ENCODE assay signal across 8 cellular contexts in genomic region chr3:122562923-122563716, GRCh38. TPM values are rescaled to one million over a fixed set of nuclear protein-coding genes. Genes with fewer than 3 reads are reported as not detected.
DNase-seq lines count a peak whose midpoint lies in the region; ATAC-seq and TF ChIP-seq lines count a peak whose summit lies in the region.

No MANE protein-coding gene starts in this region.

- CTCF ChIA-PET in CD8-positive, alpha-beta T cell (lab: Charles Lee), result interaction anchor here (1.2 to 11.2 kb wide), 4 partner anchors 9 to 179 kb away, joined by 3 to 184 read pairs (median 4); partner anchors contain the start of genes FAM162A, PARP14 and PARP15
- CTCF ChIA-PET in OCI-LY7 (lab: Charles Lee; ENCODE audit: unreplicated experiment), result no interaction called here

- no peak overlapping the region for H3K9ac ChIP-seq in endodermal cell (ENCODE audit: extremely low read depth, low read length, poor library complexity, severe bottlenecking)

- H3K4me3 ChIP-seq in CD8-positive, alpha-beta T cell (ENCODE audit: low read depth, low read length), result peak overlapping the region; percentile 81
- H3K4me3 ChIP-seq in OCI-LY7 (ENCODE audit: low read depth, low read length, poor library complexity, severe bottlenecking) (peak overlapping the region; percentile 66), endodermal cell (ENCODE audit: low read length) (peak overlapping the region; percentile 77), ovary (peak overlapping the region; percentile 76)

- no TSS peak for BruUV-seq in OCI-LY7 (replicated peaks; lab: Mats Ljungman, UMichigan)

- no peaks in the 10 kb centered on the region for H3K9me2 ChIP-seq in OCI-LY7 (ENCODE audit: insufficient read depth, low read length)

- H3K4me1 ChIP-seq in CD8-positive, alpha-beta T cell (ENCODE audit: insufficient read depth, low read length), result peaks cover 39% of the 10 kb centered on the region
- peaks cover 18% of the 10 kb centered on the region for H3K4me1 ChIP-seq in OCI-LY7 (ENCODE audit: insufficient read depth, low read length, poor library complexity, severe bottlenecking)
- H3K4me1 ChIP-seq in endodermal cell (ENCODE audit: control insufficient read depth, insufficient read depth, low read length), result no peaks in the 10 kb centered on the region
- peaks cover 5% of the 10 kb centered on the region for H3K4me1 ChIP-seq in ovary (ENCODE audit: insufficient read depth)

- ATAC-seq in CD8-positive, alpha-beta T cell, result no peak
- no peak for ATAC-seq in GM19397 (IDR thresholded peaks at IDR 0.05; ENCODE audit: unreplicated experiment)

- WGBS in endodermal cell (ENCODE audit: insufficient coverage in 1 of 2, insufficient read length in 1 of 2), 2 experiments, result 93 to 94% methylated on average over 4 to 5 of the region's 5 CpGs
- 37 to 47% (median 41%) methylated on average over 5 of the region's 5 CpGs for WGBS in ovary, 3 donors

- H3K36me3 Mint-ChIP-seq in CD8-positive, alpha-beta T cell, result peaks cover 48% of the 10 kb centered on the region
- no peaks in the 10 kb centered on the region for H3K36me3 Mint-ChIP-seq in endodermal cell (ENCODE audit: low read depth)

- POLR2A ChIA-PET in CD8-positive, alpha-beta T cell (lab: Charles Lee), result no interaction called here
- POLR2A ChIA-PET in OCI-LY7 (lab: Charles Lee), result interaction anchor here (0.9 kb wide), 1 partner anchor 39 kb away, joined by 3 read pairs; no protein-coding TSS in a partner anchor

- H3K4me1 Mint-ChIP-seq in CD8-positive, alpha-beta T cell (ENCODE audit: low read depth), result peaks cover 64% of the 10 kb centered on the region
- peaks cover 15% of the 10 kb centered on the region for H3K4me1 Mint-ChIP-seq in endodermal cell

- TF ChIP-seq CTCF in CD8-positive, alpha-beta T cell (IDR thresholded peaks at IDR 0.05), result no peak
- TF ChIP-seq CTCF in OCI-LY7 (conservative IDR thresholded peaks at IDR 0.05; ENCODE audit: low read length), result no peak
- no peak for TF ChIP-seq CTCF in endodermal cell (conservative IDR thresholded peaks at IDR 0.05)
- no peak for TF ChIP-seq CTCF in ovary (IDR thresholded peaks at IDR 0.05)

- H3K36me3 ChIP-seq in CD8-positive, alpha-beta T cell (ENCODE audit: insufficient read depth, low read length), result peaks cover 20% of the 10 kb centered on the region
- H3K36me3 ChIP-seq in OCI-LY7 (ENCODE audit: insufficient read depth, low read length) (no peaks in the 10 kb centered on the region), endodermal cell (ENCODE audit: control insufficient read depth, insufficient read depth, low read length) (no peaks in the 10 kb centered on the region), ovary (no peaks in the 10 kb centered on the region)

- TF ChIP-seq EP300 in ovary (IDR thresholded peaks at IDR 0.05), result no peak

- no peaks in the 10 kb centered on the region for H3K9me3 ChIP-seq in CD8-positive, alpha-beta T cell (ENCODE audit: low read length)
- H3K9me3 ChIP-seq in OCI-LY7 (ENCODE audit: low read length), result no peaks in the 10 kb centered on the region
- H3K9me3 ChIP-seq in endodermal cell (ENCODE audit: control insufficient read depth, low read length), result no peaks in the 10 kb centered on the region
- H3K9me3 ChIP-seq in ovary, result no peaks in the 10 kb centered on the region

- DNase-seq in CD8-positive, alpha-beta T cell, result no peak
- no peak for DNase-seq in OCI-LY7 (ENCODE audit: low spot score)
- DNase-seq in endodermal cell, result no peak
- no peak for DNase-seq in ovary
- DNase-seq in NCI-H774 (lab: John Stamatoyannopoulos, UW), result no peak
- no peak for DNase-seq in SK-N-DZ (ENCODE audit: low spot score)
- DNase-seq in NCI-H1436 (lab: John Stamatoyannopoulos, UW), result no peak

- peak overlapping the region; percentile 83 for H3K4me2 ChIP-seq in OCI-LY7 (ENCODE audit: low read length)

- H3K27me3 ChIP-seq in CD8-positive, alpha-beta T cell (ENCODE audit: insufficient read depth, low read length), result no peaks in the 10 kb centered on the region
- H3K27me3 ChIP-seq in endodermal cell (ENCODE audit: control insufficient read depth, insufficient read depth, low read length, poor library complexity, severe bottlenecking), result peaks cover 7% of the 10 kb centered on the region
- H3K27me3 ChIP-seq in ovary, result no peaks in the 10 kb centered on the region

- intact Hi-C loops in CD8-positive, alpha-beta T cell (cut with DNase I, micrococcal nuclease), result loop anchor here (2.0 to 10.0 kb wide), 11 partner anchors 48 to 1022 kb away; partner anchors contain the start of genes POLQ (in 2 of the 2), SEMA5B (in 2 of the 2), FAM162A (in 1 of the 2) and HACD2 (in 1 of the 2)
- intact Hi-C loops in OCI-LY7 (cut with micrococcal nuclease; ENCODE audit: unreplicated experiment) (loop anchor here (5.0 to 10.0 kb wide), 3 partner anchors 106 to 472 kb away; partner anchors contain the start of gene HSPBAP1), ovary (cut with DNase I) (loop anchor here in 3 of 4 donors (5.0 to 10.0 kb wide), 3 partner anchors 114 to 122 kb away; partner anchors contain the start of gene PARP14 (in 2 of the 3))

- no peaks in the 10 kb centered on the region for H4K20me1 ChIP-seq in OCI-LY7 (ENCODE audit: insufficient read depth, low read length)

- no peaks in the 10 kb centered on the region for H3K9me3 Mint-ChIP-seq in CD8-positive, alpha-beta T cell
- no peaks in the 10 kb centered on the region for H3K9me3 Mint-ChIP-seq in endodermal cell

- no peaks in the 10 kb centered on the region for H3K79me2 ChIP-seq in OCI-LY7 (ENCODE audit: insufficient read depth, low read depth, low read length)

- H3K4me3 Mint-ChIP-seq in CD8-positive, alpha-beta T cell, result peak overlapping the region; percentile 92
- peak overlapping the region; percentile 66 for H3K4me3 Mint-ChIP-seq in endodermal cell

- peak overlapping the region; percentile 83 for H3K27ac ChIP-seq in CD8-positive, alpha-beta T cell (ENCODE audit: low read depth, low read length)
- H3K27ac ChIP-seq in OCI-LY7 (ENCODE audit: low read depth, low read length, poor library complexity, severe bottlenecking) (no peak overlapping the region), endodermal cell (ENCODE audit: low read depth, low read length) (no peak overlapping the region), ovary (peak overlapping the region; percentile 86 to 93)

- peak overlapping the region; percentile 96 for H3K27ac Mint-ChIP-seq in CD8-positive, alpha-beta T cell
- H3K27ac Mint-ChIP-seq in endodermal cell, result no peak overlapping the region

- peak overlapping the region; percentile 80; the same call in 1 of the 2 replicates for H2AFZ ChIP-seq in OCI-LY7 (ENCODE audit: low read length)

- no peaks in the 10 kb centered on the region for H3K27me3 Mint-ChIP-seq in CD8-positive, alpha-beta T cell (ENCODE audit: low read depth)
- H3K27me3 Mint-ChIP-seq in endodermal cell (ENCODE audit: insufficient read depth), result no peaks in the 10 kb centered on the region

- no peak for TF ChIP-seq POLR2A in ovary (IDR thresholded peaks at IDR 0.05)

RNA-seq across cellular contexts. Expression of gene PARP9, which starts 1.0 kb away (rescaled TPM):
- 10 to 100 TPM; 12.0 to 12.1 TPM for total RNA-seq in CD8-positive, alpha-beta T cell
- 1.4 TPM in 2 replicates for total RNA-seq in OCI-LY7 (2014; rRNA removed; shearing (Covaris generic))
- total RNA-seq in OCI-LY7 (2022), result 0.57 and 0.65 TPM in 2 replicates
- 1 to 10 TPM; 3.7 to 4.3 TPM for total RNA-seq in endodermal cell
- 0.96 TPM for polyA plus RNA-seq in endodermal cell (2013, experiment 1 of 2)
- polyA plus RNA-seq in endodermal cell (2013, experiment 2 of 2), result 0.99 TPM
- 10 to 100 TPM; 15.6 to 30.1 (median 23.0) TPM for total RNA-seq in ovary
- 10 to 100 TPM; 14.4 to 46.2 TPM for polyA plus RNA-seq in ovary
- polyA plus RNA-seq in SK-N-DZ (2014; cell fraction: cytosol; rRNA removed), result 3.2 and 3.5 TPM in 2 replicates
- 3.5 and 3.7 TPM in 2 replicates for polyA plus RNA-seq in SK-N-DZ (2014; cell fraction: nucleus; rRNA removed)

RNA-seq across cellular contexts. Expression of gene DTX3L, which starts 1.0 kb away (rescaled TPM):
- total RNA-seq in CD8-positive, alpha-beta T cell, result 10 to 100 TPM; 14.1 to 14.3 TPM
- total RNA-seq in OCI-LY7 (2014; rRNA removed; shearing (Covaris generic)), result 1.5 and 2.2 TPM in 2 replicates
- 0.94 and 1.3 TPM in 2 replicates for total RNA-seq in OCI-LY7 (2022)
- total RNA-seq in endodermal cell, result 1 to 10 TPM; 4.9 to 6.6 TPM
- 0.85 TPM for polyA plus RNA-seq in endodermal cell (2013, experiment 1 of 2)
- polyA plus RNA-seq in endodermal cell (2013, experiment 2 of 2), result 1.1 TPM
- 10 to 100 TPM; 11.0 to 34.0 (median 30.7) TPM for total RNA-seq in ovary
- polyA plus RNA-seq in ovary, result 10 to 100 TPM in 1 of 2 donors, 1 to 10 TPM in 1; 9.8 to 23.3 TPM
- polyA plus RNA-seq in SK-N-DZ (2014; cell fraction: cytosol; rRNA removed), result 0.86 and 1.8 TPM in 2 replicates
- 0.46 and 0.74 TPM in 2 replicates for polyA plus RNA-seq in SK-N-DZ (2014; cell fraction: nucleus; rRNA removed)

RNA-seq across cellular contexts. Expression of gene PARP15, which starts 14.3 kb away (rescaled TPM):
- 10 to 100 TPM; 43.5 to 43.8 TPM for total RNA-seq in CD8-positive, alpha-beta T cell
- total RNA-seq in OCI-LY7 (2014; rRNA removed; shearing (Covaris generic)), result 3.3 and 3.4 TPM in 2 replicates
- total RNA-seq in OCI-LY7 (2022), result 0.70 and 0.81 TPM in 2 replicates
- under 1 TPM; 0.18 to 0.44 TPM for total RNA-seq in endodermal cell
- polyA plus RNA-seq in endodermal cell (2013, experiment 1 of 2), result not detected
- not detected for polyA plus RNA-seq in endodermal cell (2013, experiment 2 of 2)
- total RNA-seq in ovary, result 1 to 10 TPM in 1 of 7 donors, under 1 TPM in 6; 0.33 to 1.8 (median 0.46) TPM
- 1 to 10 TPM in 1 of 2 donors, under 1 TPM in 1; 0.24 to 2.0 TPM for polyA plus RNA-seq in ovary
- polyA plus RNA-seq in SK-N-DZ (2014; cell fraction: cytosol; rRNA removed), result not detected in 2 replicates
- not detected in 2 replicates for polyA plus RNA-seq in SK-N-DZ (2014; cell fraction: nucleus; rRNA removed)

RNA-seq across cellular contexts. Expression of gene KPNA1, which starts 48.4 kb away (rescaled TPM):
- total RNA-seq in CD8-positive, alpha-beta T cell, result 10 to 100 TPM; 39.3 to 45.0 TPM
- 20.0 and 24.6 TPM in 2 replicates for total RNA-seq in OCI-LY7 (2014; rRNA removed; shearing (Covaris generic))
- total RNA-seq in OCI-LY7 (2022) (73.1 and 77.5 TPM in 2 replicates), endodermal cell (10 to 100 TPM; 90.5 to 93.4 TPM), ovary (10 to 100 TPM; 17.3 to 68.3 (median 50.5) TPM)
- 69.5 TPM for polyA plus RNA-seq in endodermal cell (2013, experiment 1 of 2)
- polyA plus RNA-seq in endodermal cell (2013, experiment 2 of 2), result 63.0 TPM
- polyA plus RNA-seq in ovary, result 10 to 100 TPM; 10.7 to 61.8 TPM
- polyA plus RNA-seq in SK-N-DZ (2014; cell fraction: cytosol; rRNA removed), result 22.0 and 26.7 TPM in 2 replicates
- polyA plus RNA-seq in SK-N-DZ (2014; cell fraction: nucleus; rRNA removed), result 41.8 and 46.3 TPM in 2 replicates

Comparison
In these comparisons a context has a peak if more than half of its experiments do, and no peak if none do; other contexts are left out.
1. H3K27ac ChIP-seq: peak in CD8-positive, alpha-beta T cell (single experiment) and ovary (2 of 2); none in OCI-LY7 (single experiment) and endodermal cell (single experiment).
2. RNA of gene PARP15, which starts 14.3 kb away (total RNA-seq): 43.5 to 43.8 TPM in CD8-positive, alpha-beta T cell; 0.70 to 3.4 TPM in OCI-LY7, 0.33 to 1.8 TPM in ovary and 0.18 to 0.44 TPM in endodermal cell; every median in the first group is over 10 times any median in the second.
3. Peak in every context shown above with its lines, with median percentiles within 50 percentile points of each other: H3K4me3 ChIP-seq.